ENCODE assay signal across 1 cellular context in genomic region chr12:119180380-119181040, GRCh38.
TF ChIP-seq lines count a peak whose summit lies in the region.

No MANE protein-coding gene starts in this region.

TF ChIP-seq in endothelial cell of umbilical vein, 7 proteins besides CTCF, POLR2A, EP300 and RAD21:
- TF ChIP-seq POLR2AphosphoS5 (IDR thresholded peaks at IDR 0.05; ENCODE audit: insufficient read depth, low read depth, low read length) (no peak), GATA2 (IDR thresholded peaks at IDR 0.05; ENCODE audit: insufficient read depth, insufficient read length, low read depth, low read length) (no peak), MAX (IDR thresholded peaks at IDR 0.05; ENCODE audit: insufficient read depth, insufficient read length) (peak; percentile 73), EZH2 (IDR thresholded peaks at IDR 0.05; ENCODE audit: borderline replicate concordance, low read depth, low read length, severe bottlenecking) (no peak), FOS (IDR thresholded peaks at IDR 0.05; ENCODE audit: borderline replicate concordance, insufficient read depth, low read length) (peak; percentile 9)
TF ChIP-seq in endothelial cell of umbilical vein: peak in this region for 2.
